8 cellular contexts compared by ENCODE assay signal in the genomic region with DNA sequence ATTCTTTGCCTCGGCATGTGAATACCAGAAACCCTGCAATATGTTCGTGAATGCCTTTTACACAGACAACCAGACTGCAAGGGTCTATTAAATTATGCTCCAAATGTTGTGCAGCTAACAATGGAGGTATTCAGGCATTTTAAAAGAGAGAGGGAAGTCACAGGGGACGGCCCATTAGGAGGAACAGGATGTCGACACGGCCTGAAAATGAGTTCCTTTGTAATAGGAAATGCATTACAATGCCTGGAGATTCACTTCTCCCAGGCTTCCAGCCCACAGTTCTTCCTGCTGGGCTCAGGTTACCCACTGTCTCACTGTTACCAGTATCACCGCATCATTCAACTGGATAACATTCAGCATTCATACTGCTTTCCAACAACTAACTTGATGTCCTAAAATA. TPM values are rescaled to one million over a fixed set of nuclear protein-coding genes. Genes with fewer than 3 reads are reported as not detected.
DNase-seq lines count a peak whose midpoint lies in the region; ATAC-seq and TF ChIP-seq lines count a peak whose summit lies in the region.

No MANE protein-coding gene starts in this region.

- H4K20me1 ChIP-seq in Karpas-422 (ENCODE audit: insufficient read depth, low read depth, low read length), result 0 out of 2 replicates have a peak, but pooled peaks cover 3% of the 10 kb centered on the region
- H4K20me1 ChIP-seq in smooth muscle cell (ENCODE audit: low read depth), result peaks cover 55% of the 10 kb centered on the region

- no peak overlapping the region for H2AFZ ChIP-seq in Karpas-422 (ENCODE audit: low read length)
- no peak overlapping the region for H2AFZ ChIP-seq in smooth muscle cell (ENCODE audit: low read depth)

- H3K9me2 ChIP-seq in Karpas-422 (replicated peaks; ENCODE audit: insufficient read depth, low read length), result no peaks in the 10 kb centered on the region

- H3K4me1 ChIP-seq in Caco-2, result no peaks in the 10 kb centered on the region
- peaks cover 80% of the 10 kb centered on the region for H3K4me1 ChIP-seq in Karpas-422 (ENCODE audit: low read length)
- peaks cover 49% of the 10 kb centered on the region for H3K4me1 ChIP-seq in iPS-18a (ENCODE audit: control insufficient read depth, low read depth, low read length)
- peaks cover 58% of the 10 kb centered on the region for H3K4me1 ChIP-seq in smooth muscle cell (ENCODE audit: low read depth)

- no peaks in the 10 kb centered on the region for H3K27me3 Mint-ChIP-seq in Caco-2 (ENCODE audit: insufficient read depth, unreplicated experiment)
- peaks cover 30% of the 10 kb centered on the region for H3K27me3 Mint-ChIP-seq in activated naive CD8-positive, alpha-beta T cell treated with anti-CD3 and anti-CD28 coated beads for 36 hours

- TF ChIP-seq CTCF in Caco-2 (IDR thresholded peaks at IDR 0.05; ENCODE audit: insufficient read depth in 1 of 2, low read depth in 1 of 2, low read length in 1 of 2, severe bottlenecking in 1 of 2, unreplicated experiment in 1 of 2) (no peak), smooth muscle cell (IDR thresholded peaks at IDR 0.05; ENCODE audit: borderline replicate concordance, insufficient read depth, poor library complexity, severe bottlenecking) (no peak), WERI-Rb-1 (IDR thresholded peaks at IDR 0.05; ENCODE audit: low read depth, low read length) (no peak)

- no peaks in the 10 kb centered on the region for H3K27me3 ChIP-seq in Caco-2 (replicated peaks; ENCODE audit: control insufficient read depth, insufficient read depth, low read length)
- no peaks in the 10 kb centered on the region for H3K27me3 ChIP-seq in Karpas-422 (ENCODE audit: low read length)
- peaks cover 49% of the 10 kb centered on the region for H3K27me3 ChIP-seq in iPS-18a (ENCODE audit: control insufficient read depth, insufficient read depth, low read length)
- H3K27me3 ChIP-seq in smooth muscle cell (ENCODE audit: low read depth), result no peaks in the 10 kb centered on the region
- H3K27me3 ChIP-seq in WERI-Rb-1 (ENCODE audit: insufficient read depth, low read depth, severe bottlenecking), result peaks cover 7% of the 10 kb centered on the region

- H3K79me2 ChIP-seq in Karpas-422 (ENCODE audit: low read length) (peaks cover 38% of the 10 kb centered on the region), smooth muscle cell (ENCODE audit: low read depth) (peaks cover 51% of the 10 kb centered on the region)

- CTCF ChIA-PET in Caco-2 (lab: Charles Lee), result no interaction called here

- H3K4me3 ChIP-seq in Caco-2 (ENCODE audit: low read depth, low read length), result peak overlapping the region; percentile 71
- peak overlapping the region; percentile 89 for H3K4me3 ChIP-seq in Karpas-422 (ENCODE audit: low read length)
- H3K4me3 ChIP-seq in iPS-18a (ENCODE audit: low read length), result peak overlapping the region; percentile 97
- peak overlapping the region; percentile 87 for H3K4me3 ChIP-seq in smooth muscle cell
- H3K4me3 ChIP-seq in WERI-Rb-1 (ENCODE audit: low read depth, low read length), result no peak overlapping the region

- H3K4me2 ChIP-seq in Karpas-422 (ENCODE audit: low read depth, low read length, poor library complexity, severe bottlenecking), result peak overlapping the region; percentile 84
- H3K4me2 ChIP-seq in smooth muscle cell, result peak overlapping the region; percentile 93

- peaks cover 76% of the 10 kb centered on the region for H3K36me3 Mint-ChIP-seq in Caco-2 (ENCODE audit: insufficient read depth, unreplicated experiment)
- H3K36me3 Mint-ChIP-seq in activated naive CD8-positive, alpha-beta T cell treated with anti-CD3 and anti-CD28 coated beads for 36 hours, result peaks cover 30% of the 10 kb centered on the region

- intact Hi-C loops in Caco-2 (cut with micrococcal nuclease; ENCODE audit: unreplicated experiment), result loop anchor here (5.0 to 10.0 kb wide), 3 partner anchors 42 to 425 kb away; a partner anchor contains a TSS

- no peak for ATAC-seq in HG03025 (IDR thresholded peaks at IDR 0.05; ENCODE audit: low FRiP score, unreplicated experiment)
- no peak for ATAC-seq in GM18909 (IDR thresholded peaks at IDR 0.05; ENCODE audit: poor library complexity, unreplicated experiment)

- H3K27ac Mint-ChIP-seq in Caco-2 (ENCODE audit: unreplicated experiment), result no peak overlapping the region
- no peak overlapping the region for H3K27ac Mint-ChIP-seq in activated naive CD8-positive, alpha-beta T cell treated with anti-CD3 and anti-CD28 coated beads for 36 hours

- H3K36me3 ChIP-seq in Caco-2 (ENCODE audit: control insufficient read depth, insufficient read depth, low read length) (no peaks in the 10 kb centered on the region), Karpas-422 (ENCODE audit: insufficient read depth, low read length) (peaks cover 9% of the 10 kb centered on the region; the same call in 1 of the 2 replicates), iPS-18a (ENCODE audit: control insufficient read depth, low read depth, low read length) (peaks cover 34% of the 10 kb centered on the region), smooth muscle cell (ENCODE audit: low read depth) (no peaks in the 10 kb centered on the region), WERI-Rb-1 (no peaks in the 10 kb centered on the region)

- H3K4me1 Mint-ChIP-seq in Caco-2 (ENCODE audit: low read depth, unreplicated experiment), result peaks cover 15% of the 10 kb centered on the region
- peaks cover 62% of the 10 kb centered on the region for H3K4me1 Mint-ChIP-seq in activated naive CD8-positive, alpha-beta T cell treated with anti-CD3 and anti-CD28 coated beads for 36 hours

- POLR2A ChIA-PET in Caco-2 (lab: Charles Lee), result no interaction called here

- H3K27ac ChIP-seq in Karpas-422 (ENCODE audit: low read length), result peak overlapping the region; percentile 94
- peak overlapping the region; percentile 77 for H3K27ac ChIP-seq in iPS-18a (ENCODE audit: low read length)
- H3K27ac ChIP-seq in smooth muscle cell (ENCODE audit: low read depth), result peak overlapping the region; percentile 97
- H3K27ac ChIP-seq in WERI-Rb-1, result no peak overlapping the region

- H3K9me3 ChIP-seq in Caco-2, result no peaks in the 10 kb centered on the region
- no peaks in the 10 kb centered on the region for H3K9me3 ChIP-seq in Karpas-422 (ENCODE audit: low read length)
- no peaks in the 10 kb centered on the region for H3K9me3 ChIP-seq in iPS-18a (ENCODE audit: control insufficient read depth, low read depth, low read length)
- H3K9me3 ChIP-seq in smooth muscle cell (replicated peaks; ENCODE audit: low read depth), result no peaks in the 10 kb centered on the region
- H3K9me3 ChIP-seq in WERI-Rb-1 (ENCODE audit: severe bottlenecking), result no peaks in the 10 kb centered on the region

- DNase-seq in Caco-2 (no peak), Karpas-422 (peak; percentile 56), smooth muscle cell (lab: John Stamatoyannopoulos, UW; ENCODE audit: unreplicated experiment) (no peak), WERI-Rb-1 (no peak)
- no peak for DNase-seq in activated naive CD8-positive, alpha-beta T cell treated with anti-CD3 and anti-CD28 coated beads for 36 hours

- peak overlapping the region; percentile 80 for H3K4me3 Mint-ChIP-seq in Caco-2 (ENCODE audit: unreplicated experiment)
- peak overlapping the region; percentile 89 for H3K4me3 Mint-ChIP-seq in activated naive CD8-positive, alpha-beta T cell treated with anti-CD3 and anti-CD28 coated beads for 36 hours

- no TSS peak for BruUV-seq in Caco-2 (replicated peaks; lab: Mats Ljungman, UMichigan)

- H3K9ac ChIP-seq in Karpas-422 (ENCODE audit: low read length) (peak overlapping the region; percentile 88), iPS-18a (ENCODE audit: low read length) (peak overlapping the region; percentile 97), smooth muscle cell (ENCODE audit: low read depth) (peak overlapping the region; percentile 82)

- peaks cover 23% of the 10 kb centered on the region for H3F3A ChIP-seq in smooth muscle cell (ENCODE audit: low read depth)

- H3K9me3 Mint-ChIP-seq in Caco-2 (ENCODE audit: unreplicated experiment), result no peaks in the 10 kb centered on the region
- no peaks in the 10 kb centered on the region for H3K9me3 Mint-ChIP-seq in activated naive CD8-positive, alpha-beta T cell treated with anti-CD3 and anti-CD28 coated beads for 36 hours

- 9% methylated on average over 6 of the region's 6 CpGs for WGBS in smooth muscle cell (ENCODE audit: low lambda C conversion rate)

RNA-seq across cellular contexts. Expression of a gene that starts 2.5 kb away (rescaled TPM):
- total RNA-seq in Caco-2 (2022), result 22.4 and 30.8 TPM in 2 replicates
- total RNA-seq in Karpas-422 (2014; rRNA removed; shearing (Covaris generic); ENCODE audit: low replicate concordance), result 67.2 and 109 TPM in 2 replicates
- total RNA-seq in activated naive CD8-positive, alpha-beta T cell treated with anti-CD3 and anti-CD28 coated beads for 36 hours, result 10 to 100 TPM; 15.3 to 15.6 TPM
- total RNA-seq in smooth muscle cell, result 147 and 195 TPM in 2 replicates
- 135 and 192 TPM in 2 replicates for polyA plus RNA-seq in smooth muscle cell
